Comparison of ENCODE assay signal across 14 cellular contexts in the genomic region with DNA sequence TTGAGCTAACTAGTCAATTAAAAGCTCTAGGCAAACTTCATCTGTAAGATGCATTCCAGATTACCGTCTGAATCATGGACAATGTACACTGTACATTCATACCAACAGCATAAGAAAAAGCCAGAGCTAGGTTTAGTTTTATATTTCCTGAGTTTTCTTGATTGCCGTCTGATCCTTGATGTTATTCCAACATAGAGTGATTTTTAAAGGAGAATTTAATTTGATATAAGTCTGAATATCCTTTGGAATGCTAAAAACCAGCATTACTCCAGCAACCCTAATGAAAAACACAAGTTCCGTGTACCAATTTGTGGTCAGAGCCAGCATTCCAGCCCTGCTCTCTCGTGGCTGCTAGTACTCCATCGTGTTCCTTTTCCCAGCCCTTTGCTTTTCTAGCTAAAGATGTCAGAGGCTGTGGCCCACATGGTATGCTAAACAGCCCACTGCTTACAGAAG.
DNase-seq lines count a peak whose midpoint lies in the region; TF ChIP-seq lines count a peak whose summit lies in the region.
"Had no signal": no experiment of that assay in that cellular context is flagged by ENCODE, and none has a peak within 500 bp of the region (broad histone marks: within the 10 kb centered on the region; RNA-seq: fewer than 3 reads in every experiment).

No MANE protein-coding gene starts in this region.

- no peak overlapping the region for H3K27ac Mint-ChIP-seq in immature natural killer cell
- H3K27ac Mint-ChIP-seq: activated CD4-positive, alpha-beta T cell treated with anti-CD3 and anti-CD28 coated beads, Interleukin-2, amount 10 ng/mL, durations not matched to agents 24 days and 14 days had no signal

- H3K9me3 Mint-ChIP-seq in immature natural killer cell = peaks cover 0 to 6% (median 0%) of the 10 kb centered on the region in 6 donors
- H3K9me3 Mint-ChIP-seq: activated CD4-positive, alpha-beta T cell treated with anti-CD3 and anti-CD28 coated beads, Interleukin-2, amount 10 ng/mL, durations not matched to agents 24 days and 14 days had no signal

- TF ChIP-seq POLR2A in uterus (IDR thresholded peaks at IDR 0.05) = no peak

- H3K4me3 Mint-ChIP-seq in immature natural killer cell = no peak overlapping the region
- H3K4me3 Mint-ChIP-seq: activated CD4-positive, alpha-beta T cell treated with anti-CD3 and anti-CD28 coated beads, Interleukin-2, amount 10 ng/mL, durations not matched to agents 24 days and 14 days had no signal

- no peaks in the 10 kb centered on the region for H3K27me3 ChIP-seq in muscle layer of colon (ENCODE audit: control insufficient read depth in 1 of 2, insufficient read depth in 2 of 2, low read length in 2 of 2)
- H3K27me3 ChIP-seq in uterus = no peaks in the 10 kb centered on the region
- peaks cover 14% of the 10 kb centered on the region for H3K27me3 ChIP-seq in HAP-1 (ENCODE audit: low read depth)

- H3K36me3 Mint-ChIP-seq in immature natural killer cell = no peaks in the 10 kb centered on the region

- H3K36me3 ChIP-seq in muscle layer of colon (ENCODE audit: insufficient read depth, low read length) (no peaks in the 10 kb centered on the region), uterus (no peaks in the 10 kb centered on the region), HAP-1 (replicated peaks) (no peaks in the 10 kb centered on the region)

- intact Hi-C loops in uterus (cut with DNase I; ENCODE audit: low total_unique reads) = no loop called here

- DNase-seq in M059J (ENCODE audit: low read depth) (peak; percentile 92), dedifferentiated amniotic fluid mesenchymal stem cell (ENCODE audit: extremely low spot score) (peak; percentile 92), uterus (no peak), NCI-H526 treated with DMSO at 0.1 percent for 48 hours (lab: John Stamatoyannopoulos, UW) (no peak), immature natural killer cell (no peak), KG1 (lab: John Stamatoyannopoulos, UW) (no peak), HAP-1 (ENCODE audit: low spot score in 2 of 2) (no peak)
- DNase-seq: activated CD4-positive, alpha-beta T cell treated with anti-CD3 and anti-CD28 coated beads, Interleukin-2, amount 10 ng/mL, durations not matched to agents 24 days and 14 days; activated naive CD4-positive, alpha-beta T cell treated with Interleukin-2 at 50 U/mL for 16 hours; dermis blood vessel endothelial cell; DMS153; NCI-H1417 treated with DMSO at 0.1 percent for 48 hours; NCI-H82 had no signal

- in situ Hi-C loops in HAP-1 (cut with MboI; ENCODE audit: low sequenced_read_pairs) = no loop called here

- no peaks in the 10 kb centered on the region for H3K9me3 ChIP-seq in muscle layer of colon (ENCODE audit: low read length)
- no peaks in the 10 kb centered on the region for H3K9me3 ChIP-seq in uterus
- no peaks in the 10 kb centered on the region for H3K9me3 ChIP-seq in HAP-1

- peak overlapping the region; percentile 54 for H3K27ac ChIP-seq in muscle layer of colon (ENCODE audit: low read depth, low read length)
- H3K27ac ChIP-seq in uterus = peak overlapping the region; percentile 72 to 73

- TF ChIP-seq CTCF in uterus (IDR thresholded peaks at IDR 0.05) = no peak

- H3K27me3 Mint-ChIP-seq in immature natural killer cell (ENCODE audit: low read depth in 3 of 3) = peaks cover 4 to 7% (median 4%) of the 10 kb centered on the region in 3 donors

- H3K4me1 ChIP-seq in muscle layer of colon (ENCODE audit: insufficient read depth, low read length) (peaks cover 23% of the 10 kb centered on the region), uterus (no peaks in the 10 kb centered on the region), HAP-1 (no peaks in the 10 kb centered on the region)

- H3K9ac ChIP-seq in muscle layer of colon (ENCODE audit: low read length) = no peak overlapping the region

- H3K4me1 Mint-ChIP-seq in immature natural killer cell = peaks cover 4 to 6% of the 10 kb centered on the region in 2 donors
- H3K4me1 Mint-ChIP-seq: activated CD4-positive, alpha-beta T cell treated with anti-CD3 and anti-CD28 coated beads, Interleukin-2, amount 10 ng/mL, durations not matched to agents 24 days and 14 days had no signal

- no peak overlapping the region for H3K4me3 ChIP-seq in muscle layer of colon (ENCODE audit: low read depth in 1 of 2, low read length in 2 of 2)
- no peak overlapping the region for H3K4me3 ChIP-seq in uterus
- H3K4me3 ChIP-seq in HAP-1 = no peak overlapping the region

Comparison
In these comparisons a context has a peak if more than half of its experiments do, and no peak if none do; other contexts are left out.
1. DNase-seq: peak in M059J (single experiment) and dedifferentiated amniotic fluid mesenchymal stem cell (single experiment); none in uterus (0 of 2), NCI-H526 treated with DMSO at 0.1 percent for 48 hours (single experiment), immature natural killer cell (0 of 3), KG1 (single experiment) and HAP-1 (0 of 2).